Comparison of ENCODE assay signal across 8 cellular contexts in genomic region chr11:112113539-112114457, GRCh38. TPM values are rescaled to one million over a fixed set of nuclear protein-coding genes. Genes with fewer than 3 reads are reported as not detected.
DNase-seq lines count a peak whose midpoint lies in the region; ATAC-seq, FAIRE-seq and TF ChIP-seq lines count a peak whose summit lies in the region.

No MANE protein-coding gene starts in this region.

- no peak overlapping the region for H3K9ac ChIP-seq in SU-DHL-6 (ENCODE audit: low read length)
- H3K9ac ChIP-seq in neuronal stem cell (ENCODE audit: low read depth, low read length, poor library complexity): no peak overlapping the region

- no peak overlapping the region for H3K4me3 ChIP-seq in A549
- no peak overlapping the region for H3K4me3 ChIP-seq in SU-DHL-6 (ENCODE audit: insufficient read depth, low read length, poor library complexity, severe bottlenecking)
- H3K4me3 ChIP-seq in fibroblast of pulmonary artery (replicated peaks; ENCODE audit: low read depth, low read length): no peak overlapping the region
- H3K4me3 ChIP-seq in neuronal stem cell (ENCODE audit: low read length in 2 of 2): no peak overlapping the region

- H4K20me1 ChIP-seq in SU-DHL-6 (ENCODE audit: low read depth, low read length): no peaks in the 10 kb centered on the region

- no peak overlapping the region for H3K27ac Mint-ChIP-seq in stimulated activated effector memory CD8-positive, alpha-beta T cell treated with anti-CD3 and anti-CD28 coated beads, Interleukin-12 subunit alpha, Interleukin-12 subunit beta, amount 100 ng/mL, for 72 hours

- H3K9me2 ChIP-seq in SU-DHL-6 (replicated peaks; ENCODE audit: insufficient read depth, low read length): no peaks in the 10 kb centered on the region

- H3K9me3 Mint-ChIP-seq in stimulated activated effector memory CD8-positive, alpha-beta T cell treated with anti-CD3 and anti-CD28 coated beads, Interleukin-12 subunit alpha, Interleukin-12 subunit beta, amount 100 ng/mL, for 72 hours: no peaks in the 10 kb centered on the region

- no peak overlapping the region for H2BK120ac ChIP-seq in neuronal stem cell (ENCODE audit: low read depth, low read length)

- TF ChIP-seq RAD21 in A549 (conservative IDR thresholded peaks at IDR 0.05 in 1 of 2, IDR thresholded peaks at IDR 0.05 in 1 of 2): peak; percentile 69 to 78

- TF ChIP-seq EP300 in A549 (IDR thresholded peaks at IDR 0.05): no peak

- H3K14ac ChIP-seq in neuronal stem cell (ENCODE audit: low read length): no peak overlapping the region

- no peaks in the 10 kb centered on the region for H3K79me2 ChIP-seq in SU-DHL-6 (ENCODE audit: insufficient read depth, low read length)

- peak overlapping the region; percentile 52 to 60; a peak in 3 of 6 replicates for H3K27ac ChIP-seq in A549
- H3K27ac ChIP-seq in SU-DHL-6 (ENCODE audit: low read depth, low read length): no peak overlapping the region
- no peak overlapping the region for H3K27ac ChIP-seq in neuronal stem cell (replicated peaks; ENCODE audit: low read length)

- peak; percentile 66 to 80; a peak in 4 of 6 replicates for ATAC-seq in A549
- ATAC-seq in stimulated activated effector memory CD8-positive, alpha-beta T cell treated with anti-CD3 and anti-CD28 coated beads, Interleukin-12 subunit alpha, Interleukin-12 subunit beta, amount 100 ng/mL, for 72 hours: no peak

- POLR2A ChIA-PET in A549 (lab: Yijun Ruan, JAX): no interaction called here

- no peaks in the 10 kb centered on the region for H3K4me1 Mint-ChIP-seq in stimulated activated effector memory CD8-positive, alpha-beta T cell treated with anti-CD3 and anti-CD28 coated beads, Interleukin-12 subunit alpha, Interleukin-12 subunit beta, amount 100 ng/mL, for 72 hours

- no peaks in the 10 kb centered on the region for H3K36me3 ChIP-seq in SU-DHL-6 (ENCODE audit: low read length)
- H3K36me3 ChIP-seq in neuronal stem cell (replicated peaks in 1 of 2; ENCODE audit: control insufficient read depth in 2 of 2, insufficient read depth in 2 of 2, low read length in 2 of 2): no peaks in the 10 kb centered on the region

- H3K18ac ChIP-seq in neuronal stem cell (ENCODE audit: low read length): no peak overlapping the region

- TF ChIP-seq POLR2A in A549 (IDR thresholded peaks at IDR 0.05; ENCODE audit: low read length): no peak

- no peak overlapping the region for H4K91ac ChIP-seq in neuronal stem cell (ENCODE audit: low read depth, low read length, poor library complexity)

- no peaks in the 10 kb centered on the region for H3K79me1 ChIP-seq in neuronal stem cell (ENCODE audit: low read depth, low read length)

- H3K4me1 ChIP-seq in A549 (0 out of 3 replicates have a peak, but pooled peaks cover 3% of the 10 kb centered on the region), neuronal stem cell (ENCODE audit: control insufficient read depth in 2 of 2, insufficient read depth in 1 of 2, low read depth in 1 of 2, low read length in 2 of 2) (no peaks in the 10 kb centered on the region)

- peak overlapping the region; percentile 60 for H3K4me2 ChIP-seq in A549
- H3K4me2 ChIP-seq in SU-DHL-6 (ENCODE audit: low read depth, low read length, poor library complexity, severe bottlenecking): peak overlapping the region; percentile 10
- H3K4me2 ChIP-seq in neuronal stem cell (ENCODE audit: insufficient read depth, low read length, poor library complexity, severe bottlenecking): no peak overlapping the region

- no peak overlapping the region for H3K4me3 Mint-ChIP-seq in stimulated activated effector memory CD8-positive, alpha-beta T cell treated with anti-CD3 and anti-CD28 coated beads, Interleukin-12 subunit alpha, Interleukin-12 subunit beta, amount 100 ng/mL, for 72 hours

- DNase-seq in A549 (ENCODE audit: low read depth in 1 of 2, low spot score in 1 of 2) (peak; percentile 31 to 64), NCI-H1417 (lab: John Stamatoyannopoulos, UW) (peak; percentile 16 to 71 (median 38)), fibroblast of pulmonary artery (ENCODE audit: low read depth) (peak; percentile 76), neuronal stem cell (ENCODE audit: low spot score) (peak; percentile 15)
- no peak for DNase-seq in activated CD4-positive, alpha-beta T cell treated with anti-CD3 and anti-CD28 coated beads for 1 hour
- no peak for DNase-seq in stimulated activated effector memory CD8-positive, alpha-beta T cell treated with anti-CD3 and anti-CD28 coated beads, Interleukin-12 subunit alpha, Interleukin-12 subunit beta, amount 100 ng/mL, for 72 hours (ENCODE audit: low spot score in 2 of 2)

- H2AK5ac ChIP-seq in neuronal stem cell (ENCODE audit: low read depth, low read length): no peak overlapping the region

- H3F3A ChIP-seq in SU-DHL-6 (ENCODE audit: insufficient read depth): no peaks in the 10 kb centered on the region

- H4K8ac ChIP-seq in neuronal stem cell (ENCODE audit: low read depth, low read length): no peak overlapping the region

- H3K9me3 ChIP-seq in A549 (no peaks in the 10 kb centered on the region), SU-DHL-6 (ENCODE audit: insufficient read depth, low read length) (no peaks in the 10 kb centered on the region), neuronal stem cell (replicated peaks in 1 of 2; ENCODE audit: control insufficient read depth in 2 of 2, insufficient read depth in 1 of 2, low read depth in 1 of 2, low read length in 2 of 2) (no peaks in the 10 kb centered on the region)

- H3K4ac ChIP-seq in neuronal stem cell (ENCODE audit: low read length): no peak overlapping the region

- TF ChIP-seq CTCF in A549 (IDR thresholded peaks at IDR 0.05): peak; percentile 63
- peak; percentile 57 for TF ChIP-seq CTCF in GM12874 (IDR thresholded peaks at IDR 0.05; ENCODE audit: insufficient read depth, low read depth, low read length)
- TF ChIP-seq CTCF in SU-DHL-6 (IDR thresholded peaks at IDR 0.05; ENCODE audit: insufficient read depth, low read length, poor library complexity, severe bottlenecking): peak; percentile 51
- peak; percentile 64 for TF ChIP-seq CTCF in fibroblast of pulmonary artery (IDR thresholded peaks at IDR 0.05; ENCODE audit: low read length, missing control alignments)

- H3K27me3 ChIP-seq in SU-DHL-6 (ENCODE audit: low read length) (no peaks in the 10 kb centered on the region), neuronal stem cell (ENCODE audit: control insufficient read depth in 3 of 3, insufficient read depth in 3 of 3, low read depth in 1 of 3, low read length in 3 of 3) (no peaks in the 10 kb centered on the region)

- WGBS in A549 (ENCODE audit: missing lambda C conversion rate): 50% methylated on average over 5 of the region's 6 CpGs
- WGBS in neuronal stem cell (ENCODE audit: extremely low coverage in 2 of 2, insufficient read length in 2 of 2, insufficient replicate concordance in 1 of 2), 2 donors: no CpG with 5 or more reads among the region's 6 CpGs

- H2AFZ ChIP-seq in SU-DHL-6 (ENCODE audit: low read depth, low read length, severe bottlenecking) (no peak overlapping the region), neuronal stem cell (ENCODE audit: low read length) (peak overlapping the region; percentile 53)

- no peak overlapping the region for H2BK5ac ChIP-seq in neuronal stem cell (ENCODE audit: low read length)

- H3K23ac ChIP-seq in neuronal stem cell (ENCODE audit: low read depth, low read length, poor library complexity): no peak overlapping the region

- FAIRE-seq in A549 (lab: Jason Lieb, UNC): no peak

- H3K36me3 Mint-ChIP-seq in stimulated activated effector memory CD8-positive, alpha-beta T cell treated with anti-CD3 and anti-CD28 coated beads, Interleukin-12 subunit alpha, Interleukin-12 subunit beta, amount 100 ng/mL, for 72 hours: no peaks in the 10 kb centered on the region

- no peak overlapping the region for H2BK12ac ChIP-seq in neuronal stem cell (ENCODE audit: low read length)

- CTCF ChIA-PET in A549 (lab: Yijun Ruan, JAX): interaction anchor here (0.6 to 6.5 kb wide), 38 partner anchors 9 to 945 kb away, joined by 3 to 50 read pairs (median 4); partner anchors contain the start of gene BCO2

- no peak overlapping the region for H2BK15ac ChIP-seq in neuronal stem cell (ENCODE audit: low read length)

RNA-seq across cellular contexts. Expression of gene SDHD, which starts 27.1 kb away (rescaled TPM):
- polyA plus RNA-seq in A549 (2011; rRNA removed) (86.3 and 122 TPM in 2 replicates), A549 (2017; fragmentation: RNase III; extraction: RNeasy Plus Mini Kit Qiagen cat#74134 plus additional on column Dnase treatment) (91.5 to 94.5 TPM (median 94.1 TPM) in 3 replicates)
- polyA plus RNA-seq in A549 (2012; cell fraction: cytosol; rRNA removed): 168 and 181 TPM in 2 replicates
- 105 and 129 TPM in 2 replicates for polyA plus RNA-seq in A549 (2012; cell fraction: nucleus; rRNA removed)
- 159 and 229 TPM in 2 replicates for polyA minus RNA-seq in A549 (2011; rRNA and poly(A)+ RNA removed)
- polyA plus RNA-seq in neuronal stem cell (2013, experiment 1 of 2): 40.2 TPM
- 37.0 TPM for polyA plus RNA-seq in neuronal stem cell (2013, experiment 2 of 2)

RNA-seq across cellular contexts. Expression of gene TIMM8B, which starts 27.2 kb away (rescaled TPM):
- polyA plus RNA-seq in A549 (2011; rRNA removed) (84.5 and 126 TPM in 2 replicates), A549 (2017; fragmentation: RNase III; extraction: RNeasy Plus Mini Kit Qiagen cat#74134 plus additional on column Dnase treatment) (85.3 to 94.0 TPM (median 87.6 TPM) in 3 replicates)
- polyA plus RNA-seq in A549 (2012; cell fraction: cytosol; rRNA removed): 138 and 171 TPM in 2 replicates
- 45.7 and 50.6 TPM in 2 replicates for polyA plus RNA-seq in A549 (2012; cell fraction: nucleus; rRNA removed)
- 18.1 and 20.9 TPM in 2 replicates for polyA minus RNA-seq in A549 (2011; rRNA and poly(A)+ RNA removed)
- polyA plus RNA-seq in neuronal stem cell (2013, experiment 1 of 2): 103 TPM
- 104 TPM for polyA plus RNA-seq in neuronal stem cell (2013, experiment 2 of 2)

RNA-seq across cellular contexts. Expression of gene NKAPD1, which starts 39.7 kb away (rescaled TPM):
- 14.3 and 20.1 TPM in 2 replicates for polyA plus RNA-seq in A549 (2011; rRNA removed)
- polyA plus RNA-seq in A549 (2012; cell fraction: cytosol; rRNA removed): 3.9 and 4.0 TPM in 2 replicates
- 1.8 and 2.2 TPM in 2 replicates for polyA plus RNA-seq in A549 (2012; cell fraction: nucleus; rRNA removed)
- polyA plus RNA-seq in A549 (2017; fragmentation: RNase III; extraction: RNeasy Plus Mini Kit Qiagen cat#74134 plus additional on column Dnase treatment): 13.4 to 16.9 TPM (median 16.6 TPM) in 3 replicates
- 6.9 and 7.3 TPM in 2 replicates for polyA minus RNA-seq in A549 (2011; rRNA and poly(A)+ RNA removed)
- 62.4 TPM for polyA plus RNA-seq in neuronal stem cell (2013, experiment 1 of 2)
- polyA plus RNA-seq in neuronal stem cell (2013, experiment 2 of 2): 67.8 TPM

RNA-seq across cellular contexts. Expression of gene PIH1D2, which starts 40.0 kb away (rescaled TPM):
- polyA plus RNA-seq in A549 (2011; rRNA removed): 1.4 and 1.9 TPM in 2 replicates
- 0.42 and 0.56 TPM in 2 replicates for polyA plus RNA-seq in A549 (2012; cell fraction: cytosol; rRNA removed)
- polyA plus RNA-seq in A549 (2012; cell fraction: nucleus; rRNA removed): 0.17 and 0.21 TPM in 2 replicates
- polyA plus RNA-seq in A549 (2017; fragmentation: RNase III; extraction: RNeasy Plus Mini Kit Qiagen cat#74134 plus additional on column Dnase treatment): 0.98 to 1.3 TPM (median 1.2 TPM) in 3 replicates
- polyA minus RNA-seq in A549 (2011; rRNA and poly(A)+ RNA removed): 0.24 and 0.29 TPM in 2 replicates
- 3.0 TPM for polyA plus RNA-seq in neuronal stem cell (2013, experiment 1 of 2)
- polyA plus RNA-seq in neuronal stem cell (2013, experiment 2 of 2): 3.2 TPM

RNA-seq across cellular contexts. Expression of gene IL18, which starts 50.1 kb away (rescaled TPM):
- polyA plus RNA-seq in A549 (2011; rRNA removed) (87.1 and 95.5 TPM in 2 replicates), A549 (2017; fragmentation: RNase III; extraction: RNeasy Plus Mini Kit Qiagen cat#74134 plus additional on column Dnase treatment) (114 to 122 TPM (median 119 TPM) in 3 replicates)
- polyA plus RNA-seq in A549 (2012; cell fraction: cytosol; rRNA removed): 35.4 and 37.2 TPM in 2 replicates
- polyA plus RNA-seq in A549 (2012; cell fraction: nucleus; rRNA removed): 10.9 and 18.7 TPM in 2 replicates
- polyA minus RNA-seq in A549 (2011; rRNA and poly(A)+ RNA removed): 22.6 and 26.6 TPM in 2 replicates
- 0.31 TPM for polyA plus RNA-seq in neuronal stem cell (2013, experiment 1 of 2)
- 0.29 TPM for polyA plus RNA-seq in neuronal stem cell (2013, experiment 2 of 2)

Comparison
In these comparisons a context has a peak if more than half of its experiments do, and no peak if none do; other contexts are left out.
1. DNase-seq: peak in A549 (2 of 2), NCI-H1417 (3 of 3), fibroblast of pulmonary artery (single experiment) and neuronal stem cell (single experiment); none in activated CD4-positive, alpha-beta T cell treated with anti-CD3 and anti-CD28 coated beads for 1 hour (single experiment) and stimulated activated effector memory CD8-positive, alpha-beta T cell treated with anti-CD3 and anti-CD28 coated beads, Interleukin-12 subunit alpha, Interleukin-12 subunit beta, amount 100 ng/mL, for 72 hours (0 of 2).
2. H3K27ac ChIP-seq: peak in A549 (2 of 2); none in SU-DHL-6 (single experiment) and neuronal stem cell (single experiment).
3. Peak in every context shown above with its lines, with median percentiles within 50 percentile points of each other: CTCF ChIP-seq.